Comparison of ENCODE assay signal across 8 cellular contexts in genomic region chr7:64951250-64951848, GRCh38. TPM values are rescaled to one million over a fixed set of nuclear protein-coding genes. Genes with fewer than 3 reads are reported as not detected.
A peak's percentile ranks its signal among the peaks of the same experiment; 100 is the strongest.
DNase-seq lines count a peak whose midpoint lies in the region; ATAC-seq and TF ChIP-seq lines count a peak whose summit lies in the region.

No MANE protein-coding gene starts in this region.

- H3K27me3 Mint-ChIP-seq in stimulated activated naive B cell treated with anti-CD40 and anti-IgM and Interleukin-4, amounts not matched to agents 10 μg/mL and 1 μg/mL and 100 μg/mL, for 72 hours, result peaks cover 35 to 43% of the 10 kb centered on the region in 2 donors

- no peak overlapping the region for H3K4me3 ChIP-seq in astrocyte of the cerebellum (ENCODE audit: low read depth, low read length)

- H3K27ac Mint-ChIP-seq in stimulated activated naive B cell treated with anti-CD40 and anti-IgM and Interleukin-4, amounts not matched to agents 10 μg/mL and 1 μg/mL and 100 μg/mL, for 72 hours, result no peak overlapping the region

- in situ Hi-C loops in Caki2 (cut with HindIII; ENCODE audit: low pct_unique_long_range_greater_than_20kb, low sequenced_read_pairs), result no loop called here
- in situ Hi-C loops in astrocyte of the cerebellum (cut with HindIII; ENCODE audit: low sequenced_read_pairs), result no loop called here

- ATAC-seq in GM21723 (IDR thresholded peaks at IDR 0.05; ENCODE audit: unreplicated experiment) (peak; percentile 65), HG03095 (IDR thresholded peaks at IDR 0.05; ENCODE audit: unreplicated experiment) (no peak)
- peak; percentile 67 to 71 for ATAC-seq in stimulated activated naive B cell treated with anti-CD40 and anti-IgM and Interleukin-4, amounts not matched to agents 10 μg/mL and 1 μg/mL and 100 μg/mL, for 72 hours (replicated peaks)

- no peak overlapping the region for H3K4me3 Mint-ChIP-seq in stimulated activated naive B cell treated with anti-CD40 and anti-IgM and Interleukin-4, amounts not matched to agents 10 μg/mL and 1 μg/mL and 100 μg/mL, for 72 hours

- H3K4me1 Mint-ChIP-seq in stimulated activated naive B cell treated with anti-CD40 and anti-IgM and Interleukin-4, amounts not matched to agents 10 μg/mL and 1 μg/mL and 100 μg/mL, for 72 hours, result peaks cover 3 to 5% of the 10 kb centered on the region in 2 donors

- DNase-seq in Caki2 (ENCODE audit: low read depth) (peak; percentile 9), NCI-H2081 treated with DMSO at 0.1 percent for 48 hours (lab: John Stamatoyannopoulos, UW) (peak; percentile 50), astrocyte of the cerebellum (ENCODE audit: low read depth) (peak; percentile 8), iPS-NIHi11 (ENCODE audit: low spot score) (peak; percentile 34)
- no peak for DNase-seq in stimulated activated naive B cell treated with anti-CD40 and anti-IgM and Interleukin-4, amounts not matched to agents 10 μg/mL and 1 μg/mL and 100 μg/mL, for 72 hours
- no peak for DNase-seq in activated CD4-positive, alpha-beta T cell treated with anti-CD3 and anti-CD28 coated beads, Interleukin-2, amount 50 U/mL, for 4 hours

- H3K9me3 Mint-ChIP-seq in stimulated activated naive B cell treated with anti-CD40 and anti-IgM and Interleukin-4, amounts not matched to agents 10 μg/mL and 1 μg/mL and 100 μg/mL, for 72 hours, result peaks cover 2 to 4% of the 10 kb centered on the region in 2 donors

- TF ChIP-seq CTCF in astrocyte of the cerebellum (IDR thresholded peaks at IDR 0.05; ENCODE audit: low read depth, low read length, missing control alignments), result peak; percentile 65

- H3K36me3 Mint-ChIP-seq in stimulated activated naive B cell treated with anti-CD40 and anti-IgM and Interleukin-4, amounts not matched to agents 10 μg/mL and 1 μg/mL and 100 μg/mL, for 72 hours, result peaks cover 0 to 6% of the 10 kb centered on the region in 2 donors

RNA-seq across cellular contexts. Expression of gene ZNF117, which starts 39.5 kb away (rescaled TPM):
- 0.81 and 1.1 TPM in 2 replicates for total RNA-seq in Caki2 (2014; rRNA removed; shearing (Covaris generic); ENCODE audit: low replicate concordance)

RNA-seq across cellular contexts. Expression of gene ZNF273, which starts 48.3 kb away (rescaled TPM):
- 1.1 and 8.4 TPM in 2 replicates for total RNA-seq in Caki2 (2014; rRNA removed; shearing (Covaris generic); ENCODE audit: low replicate concordance)

RNA-seq across cellular contexts. Expression of gene ERV3-1, which starts 55.1 kb away (rescaled TPM):
- not detected in 2 replicates for total RNA-seq in Caki2 (2014; rRNA removed; shearing (Covaris generic); ENCODE audit: low replicate concordance)

Comparison
In these comparisons a context has a peak if more than half of its experiments do, and no peak if none do; other contexts are left out.
1. DNase-seq: peak in Caki2 (single experiment), NCI-H2081 treated with DMSO at 0.1 percent for 48 hours (single experiment), astrocyte of the cerebellum (single experiment) and iPS-NIHi11 (single experiment); none in stimulated activated naive B cell treated with anti-CD40 and anti-IgM and Interleukin-4, amounts not matched to agents 10 μg/mL and 1 μg/mL and 100 μg/mL, for 72 hours (single experiment) and activated CD4-positive, alpha-beta T cell treated with anti-CD3 and anti-CD28 coated beads, Interleukin-2, amount 50 U/mL, for 4 hours (0 of 2).